1 cellular context compared by ENCODE assay signal in genomic region chr2:38634684-38635083, GRCh38.
TF ChIP-seq lines count a peak whose summit lies in the region.

No MANE protein-coding gene starts in this region.

TF ChIP-seq in HepG2, 621 proteins besides CTCF, POLR2A, EP300 and RAD21 (continued from another document):
- no peak for TF ChIP-seq ZNF18 (CRISPR knock-in tag; IDR thresholded peaks at IDR 0.05; ENCODE audit: insufficient replicate concordance)
- no peak for TF ChIP-seq FOXC1 (CRISPR knock-in tag; IDR thresholded peaks at IDR 0.05; ENCODE audit: borderline replicate concordance)
- TF ChIP-seq ARNT (IDR thresholded peaks at IDR 0.05), result no peak
- TF ChIP-seq GATAD1 (CRISPR knock-in tag; IDR thresholded peaks at IDR 0.05), result no peak
- TF ChIP-seq CBX1 (IDR thresholded peaks at IDR 0.05; ENCODE audit: low read depth), result no peak
- TF ChIP-seq TCF7L2 (IDR thresholded peaks at IDR 0.05; ENCODE audit: low read depth, low read length), result no peak
- TF ChIP-seq GTF2F1 (IDR thresholded peaks at IDR 0.05; ENCODE audit: low read length), result no peak
- TF ChIP-seq FOXP4 (CRISPR knock-in tag; IDR thresholded peaks at IDR 0.05), result no peak
